7 cellular contexts compared by ENCODE assay signal in genomic region chr3:33438284-33438668, GRCh38. TPM values are rescaled to one million over a fixed set of nuclear protein-coding genes. Genes with fewer than 3 reads are reported as not detected.
DNase-seq lines count a peak whose midpoint lies in the region; ATAC-seq lines count a peak whose summit lies in the region.

No MANE protein-coding gene starts in this region.

- H3K27me3 ChIP-seq in H7 (ENCODE audit: control insufficient read depth, insufficient read depth, low read length) (no peaks in the 10 kb centered on the region), neuron (ENCODE audit: insufficient read depth, low read length) (no peaks in the 10 kb centered on the region)

- H3K36me3 ChIP-seq in H7 (replicated peaks; ENCODE audit: control insufficient read depth, insufficient read depth, low read length) (no peaks in the 10 kb centered on the region), neuron (ENCODE audit: insufficient read depth, low read length) (no peaks in the 10 kb centered on the region)

- H3K4me3 ChIP-seq in H7 (ENCODE audit: insufficient read depth, low read depth, low read length) (peak overlapping the region; percentile 96), neuron (ENCODE audit: low read length) (peak overlapping the region; percentile 76)

- DNase-seq in H7 (peak; percentile 16), RKO (ENCODE audit: low spot score) (peak; percentile 73), epidermal melanocyte (ENCODE audit: insufficient read length, low spot score) (peak; percentile 37), SHP77 treated with DMSO at 0.1 percent for 48 hours (lab: John Stamatoyannopoulos, UW) (no peak), NCI-H510A treated with DMSO at 0.1 percent for 48 hours (lab: John Stamatoyannopoulos, UW) (no peak)

- H2AFZ ChIP-seq in neuron (ENCODE audit: low read depth, low read length), result no peak overlapping the region

- no peak for ATAC-seq in HG03354 (IDR thresholded peaks at IDR 0.05; ENCODE audit: poor library complexity, severe bottlenecking, unreplicated experiment)

- peaks cover 2% of the 10 kb centered on the region for H3K9me3 ChIP-seq in neuron (ENCODE audit: low read length)

- peaks cover 20% of the 10 kb centered on the region for H3K4me1 ChIP-seq in neuron (ENCODE audit: insufficient read depth, low read length)

RNA-seq across cellular contexts. Expression of gene UBP1, which starts 1.9 kb away (rescaled TPM):
- 31.8 and 32.4 TPM in 2 replicates for total RNA-seq in H7 (2014; rRNA removed; shearing (Covaris generic))

Comparison
In these comparisons a context has a peak if more than half of its experiments do, and no peak if none do; other contexts are left out.
1. DNase-seq: peak in H7 (single experiment), RKO (single experiment) and epidermal melanocyte (single experiment); none in SHP77 treated with DMSO at 0.1 percent for 48 hours (single experiment) and NCI-H510A treated with DMSO at 0.1 percent for 48 hours (single experiment).